Comparison of ENCODE assay signal across 8 cellular contexts in genomic region chr1:246931549-246932365, GRCh38. TPM values are rescaled to one million over a fixed set of nuclear protein-coding genes. Genes with fewer than 3 reads are reported as not detected.
A peak's percentile ranks its signal among the peaks of the same experiment; 100 is the strongest.
DNase-seq lines count a peak whose midpoint lies in the region; ATAC-seq and TF ChIP-seq lines count a peak whose summit lies in the region.

Gene AHCTF1, minus strand, starts transcription at chr1:246931948. Its CDS starts 13,578 bp downstream, at chr1:246918370.

- peak within 1 kb of the TSS; percentile 91 for H3K4me3 Mint-ChIP-seq in T-helper 1 cell treated with Interleukin-12 subunit alpha and Interleukin-12 subunit beta and Interleukin-4 antibody, amounts not matched to agents 30 μg/mL and 1 μg/mL, for 36 hours
- H3K4me3 Mint-ChIP-seq in progenitor cell of endocrine pancreas (ENCODE audit: low read depth) = peak within 1 kb of the TSS; percentile 90

- ATAC-seq in HG02884 (IDR thresholded peaks at IDR 0.05; ENCODE audit: unreplicated experiment) (peak; percentile 89), left cardiac atrium (peak; percentile 98 to 99)

- H3K27me3 Mint-ChIP-seq in T-helper 1 cell treated with Interleukin-12 subunit alpha and Interleukin-12 subunit beta and Interleukin-4 antibody, amounts not matched to agents 30 μg/mL and 1 μg/mL, for 36 hours (ENCODE audit: low read depth) = peaks cover 4% of the 10 kb centered on the region
- no peaks in the 10 kb centered on the region for H3K27me3 Mint-ChIP-seq in progenitor cell of endocrine pancreas

- intact Hi-C loops in left cardiac atrium (cut with DNase I) = no loop called here

- DNase-seq in GM13977 (ENCODE audit: low spot score) (peak; percentile 99), NCI-H1694 (lab: John Stamatoyannopoulos, UW) (peak; percentile 98), amniotic stem cell (lab: John Stamatoyannopoulos, UW) (peak; percentile 99), left cardiac atrium (peak; percentile 97), progenitor cell of endocrine pancreas (ENCODE audit: low spot score, unreplicated experiment) (peak; percentile 94), ureter (ENCODE audit: low spot score) (peak; percentile 98)

- peak within 1 kb of the TSS; percentile 91 for H3K27ac Mint-ChIP-seq in T-helper 1 cell treated with Interleukin-12 subunit alpha and Interleukin-12 subunit beta and Interleukin-4 antibody, amounts not matched to agents 30 μg/mL and 1 μg/mL, for 36 hours
- H3K27ac Mint-ChIP-seq in progenitor cell of endocrine pancreas = peak within 1 kb of the TSS; percentile 97

- no peaks in the 10 kb centered on the region for H3K9me3 Mint-ChIP-seq in T-helper 1 cell treated with Interleukin-12 subunit alpha and Interleukin-12 subunit beta and Interleukin-4 antibody, amounts not matched to agents 30 μg/mL and 1 μg/mL, for 36 hours
- no peaks in the 10 kb centered on the region for H3K9me3 Mint-ChIP-seq in progenitor cell of endocrine pancreas (ENCODE audit: low read depth)

- H3K4me1 Mint-ChIP-seq in T-helper 1 cell treated with Interleukin-12 subunit alpha and Interleukin-12 subunit beta and Interleukin-4 antibody, amounts not matched to agents 30 μg/mL and 1 μg/mL, for 36 hours (ENCODE audit: low read depth) = peaks cover 19% of the 10 kb centered on the region
- peaks cover 16% of the 10 kb centered on the region for H3K4me1 Mint-ChIP-seq in progenitor cell of endocrine pancreas (ENCODE audit: low read depth)

- peaks cover 15% of the 10 kb centered on the region for H3K36me3 Mint-ChIP-seq in T-helper 1 cell treated with Interleukin-12 subunit alpha and Interleukin-12 subunit beta and Interleukin-4 antibody, amounts not matched to agents 30 μg/mL and 1 μg/mL, for 36 hours (ENCODE audit: low read depth)
- H3K36me3 Mint-ChIP-seq in progenitor cell of endocrine pancreas (ENCODE audit: insufficient read depth) = peaks cover 10% of the 10 kb centered on the region

- in situ Hi-C loops in GM13977 (cut with MboI; ENCODE audit: low pct_unique_long_range_greater_than_20kb, low sequenced_read_pairs, unreplicated experiment) = no loop called here

- TF ChIP-seq CTCF in GM13977 (IDR thresholded peaks at IDR 0.05; ENCODE audit: extremely low read depth, insufficient read depth, missing control alignments) = no peak
- TF ChIP-seq CTCF in progenitor cell of endocrine pancreas (IDR thresholded peaks at IDR 0.05; ENCODE audit: unreplicated experiment) = no peak

RNA-seq across cellular contexts. Expression of gene AHCTF1, which starts in this region (rescaled TPM):
- 10 to 100 TPM; 20.0 to 23.6 TPM for total RNA-seq in left cardiac atrium
- 38.2 and 42.8 TPM in 2 replicates for total RNA-seq in progenitor cell of endocrine pancreas
- total RNA-seq in ureter = 35.1 TPM

Comparison
In these comparisons a context has a peak if more than half of its experiments do, and no peak if none do; other contexts are left out.
1. Peak in every context shown above with its lines: DNase-seq and ATAC-seq.